ENCODE assay signal across 1 cellular context in the genomic region with DNA sequence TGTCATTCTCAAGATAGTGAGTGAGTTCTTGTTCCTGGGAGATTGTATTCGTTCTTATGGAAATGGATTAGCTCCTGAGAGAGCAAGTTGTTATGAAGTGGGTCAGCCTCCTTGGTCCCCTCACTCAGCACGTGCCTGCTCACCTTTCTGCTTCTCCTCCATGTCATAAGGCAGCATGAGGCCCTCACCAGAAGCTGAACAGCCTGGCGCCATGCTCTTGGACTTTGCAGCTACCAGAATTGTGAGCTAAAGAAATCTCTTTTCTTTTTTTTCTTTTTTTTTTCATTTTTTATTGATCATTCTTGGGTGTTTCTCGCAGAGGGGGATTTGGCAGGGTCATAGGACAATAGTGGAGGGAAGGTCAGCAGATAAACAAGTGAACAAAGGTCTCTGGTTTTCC.
TF ChIP-seq lines count a peak whose summit lies in the region.

No MANE protein-coding gene starts in this region.

TF ChIP-seq in K562, 482 proteins besides CTCF, POLR2A, EP300 and RAD21:
- TF ChIP-seq XRCC5 (IDR thresholded peaks at IDR 0.05; ENCODE audit: low read depth, low read length) (no peak), PTRF (tag; IDR thresholded peaks at IDR 0.05) (no peak), PBX2 (CRISPR knock-in tag; IDR thresholded peaks at IDR 0.05; ENCODE audit: low read depth) (no peak), PBX2 (tag; conservative IDR thresholded peaks at IDR 0.05; ENCODE audit: low read depth) (no peak)
TF ChIP-seq in K562: peak in this region for 0.
